Comparison of ENCODE assay signal across 15 cellular contexts in genomic region chr6:169328112-169328801, GRCh38.
A peak's percentile ranks its signal among the peaks of the same experiment; 100 is the strongest.
DNase-seq lines count a peak whose midpoint lies in the region; ATAC-seq, FAIRE-seq and TF ChIP-seq lines count a peak whose summit lies in the region.
"Had no signal": no experiment of that assay in that cellular context is flagged by ENCODE, and none has a peak within 500 bp of the region (broad histone marks: within the 10 kb centered on the region; RNA-seq: fewer than 3 reads in every experiment).

No MANE protein-coding gene starts in this region.

- intact Hi-C loops in HCT116 (cut with micrococcal nuclease), result no loop called here

- FAIRE-seq in D721Med (lab: Jason Lieb, UNC), result no peak

- no peaks in the 10 kb centered on the region for H3K9me2 ChIP-seq in HCT116 (ENCODE audit: insufficient read depth)

- no peak overlapping the region for H3K9ac ChIP-seq in HCT116 (ENCODE audit: low read length)

- H3K36me3 ChIP-seq in HCT116 (ENCODE audit: control insufficient read depth in 1 of 2, insufficient read depth in 2 of 2, low read length in 2 of 2), result no peaks in the 10 kb centered on the region
- H3K36me3 ChIP-seq: lower lobe of right lung, SJCRH30 had no signal

- no peaks in the 10 kb centered on the region for H3K9me3 ChIP-seq in HCT116 (ENCODE audit: control insufficient read depth in 1 of 2, insufficient read depth in 1 of 2, low read depth in 1 of 2, low read length in 2 of 2)
- H3K9me3 ChIP-seq: lower lobe of right lung, SJCRH30 had no signal

- H2AFZ ChIP-seq in HCT116 (ENCODE audit: low read depth, low read length, poor library complexity, severe bottlenecking), result no peak overlapping the region

- TF ChIP-seq RAD21 in HCT116 (IDR thresholded peaks at IDR 0.05; ENCODE audit: low read depth), result no peak

- CTCF ChIA-PET in HCT116 (lab: Charles Lee), result no interaction called here

- H3K79me2 ChIP-seq in HCT116 (ENCODE audit: insufficient read depth, low read length), result no peaks in the 10 kb centered on the region

- BruUV-seq in HCT116 (replicated peaks; lab: Mats Ljungman, UMichigan), result no TSS peak

- H3K4me3 ChIP-seq in HCT116 (replicated peaks in 1 of 2; ENCODE audit: low read depth in 1 of 2, low read length in 2 of 2), result no peak overlapping the region
- no peak overlapping the region for H3K4me3 ChIP-seq in fibroblast of villous mesenchyme (ENCODE audit: low read depth, low read length)
- H3K4me3 ChIP-seq in skeletal muscle cell (ENCODE audit: low read depth, low read length), result no peak overlapping the region
- H3K4me3 ChIP-seq: lower lobe of right lung, SJCRH30 had no signal

- POLR2A ChIA-PET in HCT116 (lab: Charles Lee), result no interaction called here

- ATAC-seq in HCT116 (no peak), SK-N-SH treated with all-trans-retinoic acid at 6 μM for 48 hours (peak; percentile 98), HG02852 (IDR thresholded peaks at IDR 0.05; ENCODE audit: unreplicated experiment) (no peak)
- ATAC-seq: lower lobe of right lung had no signal

- DNase-seq in HCT116 (ENCODE audit: low read depth, low spot score) (no peak), fibroblast of villous mesenchyme (ENCODE audit: low read depth) (peak; percentile 80), skeletal muscle cell (ENCODE audit: low read depth) (peak; percentile 26), D721Med (ENCODE audit: insufficient read length, low spot score) (no peak), NCI-H2029 treated with DMSO at 0.1 percent for 48 hours (lab: John Stamatoyannopoulos, UW) (no peak), activated gamma-delta T cell treated with Interleukin-2 at 50 U/mL for 16 hours (no peak)
- DNase-seq: activated gamma-delta T cell; H7; lower lobe of right lung; NCI-H2171 treated with DMSO at 0.1 percent for 48 hours; NK-92 treated with Interleukin-12 subunit alpha and Interleukin-12 subunit beta, amount 100 ng/mL, for 24 hours; SJCRH30; substantia nigra had no signal

- H3K4me1 ChIP-seq in HCT116 (ENCODE audit: control insufficient read depth in 1 of 2, insufficient read depth in 2 of 2, low read length in 2 of 2), result no peaks in the 10 kb centered on the region
- H3K4me1 ChIP-seq: lower lobe of right lung, SJCRH30 had no signal

- no peak overlapping the region for H3K4me2 ChIP-seq in HCT116 (ENCODE audit: low read length)

- RAD21 ChIA-PET in HCT116 (lab: Charles Lee; ENCODE audit: low non-redundant PET in 1 of 2, low total read pairs in 2 of 2, uncharacterized antibody in 2 of 2, unreplicated experiment in 2 of 2), result no interaction called here

- no peak for TF ChIP-seq POLR2A in HCT116 (IDR thresholded peaks at IDR 0.05; ENCODE audit: borderline replicate concordance, extremely low read depth, insufficient read depth, insufficient read length)

- H4K20me1 ChIP-seq in HCT116 (ENCODE audit: insufficient read depth), result no peaks in the 10 kb centered on the region

- H3K27ac ChIP-seq in HCT116 (ENCODE audit: low read depth, low read length), result no peak overlapping the region
- H3K27ac ChIP-seq: lower lobe of right lung, SJCRH30 had no signal

- TF ChIP-seq CTCF in HCT116 (IDR thresholded peaks at IDR 0.05 in 2 of 3, conservative IDR thresholded peaks at IDR 0.05 in 1 of 3; ENCODE audit: borderline replicate concordance in 1 of 3, insufficient read depth in 1 of 3, low read depth in 2 of 3, low read length in 2 of 3), result no peak
- no peak for TF ChIP-seq CTCF in fibroblast of villous mesenchyme (IDR thresholded peaks at IDR 0.05; ENCODE audit: insufficient read depth, low read depth, low read length)
- no peak for TF ChIP-seq CTCF in D721Med (IDR thresholded peaks at IDR 0.05; ENCODE audit: insufficient read depth, missing control alignments)

- no peaks in the 10 kb centered on the region for H3K27me3 ChIP-seq in HCT116 (ENCODE audit: insufficient read depth, low read length)
- H3K27me3 ChIP-seq: SJCRH30 had no signal

TF ChIP-seq in HCT116, 20 proteins besides CTCF, POLR2A, EP300 and RAD21:
- no peak for TF ChIP-seq TCF7L2 (IDR thresholded peaks at IDR 0.05; ENCODE audit: borderline replicate concordance, extremely low read depth, insufficient read depth, insufficient read length)
- TF ChIP-seq REST (IDR thresholded peaks at IDR 0.05; ENCODE audit: low read depth), result no peak
- TF ChIP-seq JUND (IDR thresholded peaks at IDR 0.05), result no peak
- TF ChIP-seq EGR1 (IDR thresholded peaks at IDR 0.05; ENCODE audit: low read depth), result no peak
- TF ChIP-seq FOSL1 (IDR thresholded peaks at IDR 0.05; ENCODE audit: low read depth), result 0 out of 2 replicates have a peak, but pooled peaks have one; percentile 12
- TF ChIP-seq ZFX (IDR thresholded peaks at IDR 0.05), result no peak
- no peak for TF ChIP-seq ATF3 (IDR thresholded peaks at IDR 0.05)
- no peak for TF ChIP-seq YY1 (IDR thresholded peaks at IDR 0.05; ENCODE audit: extremely low read depth, insufficient replicate concordance, low read depth, low read length)

TF ChIP-seq in SK-N-SH treated with all-trans-retinoic acid at 6 μM for 48 hours, 23 proteins besides CTCF, POLR2A, EP300 and RAD21 (continues in another document):
- TF ChIP-seq PATZ1 (CRISPR knock-in tag; IDR thresholded peaks at IDR 0.05; ENCODE audit: borderline replicate concordance) (no peak), TSHZ2 (CRISPR knock-in tag; IDR thresholded peaks at IDR 0.05) (no peak), CSDC2 (CRISPR knock-in tag; IDR thresholded peaks at IDR 0.05) (no peak), ZNF70 (CRISPR knock-in tag; IDR thresholded peaks at IDR 0.05) (no peak), PPARA (CRISPR knock-in tag; IDR thresholded peaks at IDR 0.05; ENCODE audit: borderline replicate concordance) (no peak), CSRNP3 (CRISPR knock-in tag; IDR thresholded peaks at IDR 0.05) (no peak), ISL1 (CRISPR knock-in tag; IDR thresholded peaks at IDR 0.05) (no peak), BACH2 (CRISPR knock-in tag; IDR thresholded peaks at IDR 0.05; ENCODE audit: borderline replicate concordance) (no peak), ZFP3 (CRISPR knock-in tag; IDR thresholded peaks at IDR 0.05) (no peak), RARB (CRISPR knock-in tag; IDR thresholded peaks at IDR 0.05) (no peak), ZC3H10 (CRISPR knock-in tag; IDR thresholded peaks at IDR 0.05) (no peak), ZNF8 (CRISPR knock-in tag; IDR thresholded peaks at IDR 0.05) (no peak), GLIS3 (CRISPR knock-in tag; IDR thresholded peaks at IDR 0.05) (no peak)

Comparison
In these comparisons a context has a peak if more than half of its experiments do, and no peak if none do; other contexts are left out.
1. DNase-seq: peak in fibroblast of villous mesenchyme (single experiment) and skeletal muscle cell (single experiment); none in HCT116 (single experiment), D721Med (single experiment), NCI-H2029 treated with DMSO at 0.1 percent for 48 hours (single experiment) and activated gamma-delta T cell treated with Interleukin-2 at 50 U/mL for 16 hours (single experiment).